29 cellular contexts compared by ENCODE assay signal in the genomic region with DNA sequence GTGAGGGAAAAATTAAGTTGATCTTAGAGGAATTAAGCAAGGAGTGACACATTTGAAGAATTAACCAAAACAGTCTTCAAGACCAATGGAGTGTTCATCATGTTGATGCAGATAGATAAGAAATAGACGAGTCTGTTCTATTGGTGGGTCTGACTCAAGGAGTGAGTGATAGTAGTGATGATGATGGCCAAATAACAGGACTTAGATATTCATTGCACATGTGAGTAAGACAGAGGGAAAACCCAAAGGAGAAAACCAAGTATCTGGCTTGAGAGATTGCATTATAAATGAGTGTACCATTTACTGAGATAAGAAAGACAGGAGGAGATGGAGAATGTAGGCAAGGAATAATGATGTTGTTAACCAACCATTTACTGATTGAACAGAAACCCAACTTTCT.
"Had no signal": no experiment of that assay in that cellular context is flagged by ENCODE, and none has a peak within 500 bp of the region (broad histone marks: within the 10 kb centered on the region; RNA-seq: fewer than 3 reads in every experiment).

No MANE protein-coding gene starts in this region.

- H3K4me1 ChIP-seq: adrenal gland, right lobe of liver, testis, transverse colon had no signal

- FAIRE-seq: frontal cortex, islet of Langerhans had no signal

- H3K36me3 ChIP-seq: adrenal gland, ascending aorta, esophagus squamous epithelium, ovary, right lobe of liver, transverse colon had no signal

- H3K36me3 Mint-ChIP-seq: activated naive CD8-positive, alpha-beta T cell treated with anti-CD3 and anti-CD28 coated beads for 36 hours; naive B cell had no signal

- H3K27me3 Mint-ChIP-seq: activated CD4-positive, alpha-beta T cell treated with anti-CD3 and anti-CD28 coated beads for 36 hours; activated naive CD8-positive, alpha-beta T cell treated with anti-CD3 and anti-CD28 coated beads for 36 hours; central memory CD8-positive, alpha-beta T cell; naive B cell had no signal

- DNase-seq: activated CD4-positive, alpha-beta T cell treated with anti-CD3 and anti-CD28 coated beads for 36 hours; activated CD4-positive, alpha-beta T cell treated with anti-CD3 and anti-CD28 coated beads, Interleukin-2, amount 50 U/mL, for 4 hours; activated CD4-positive, CD25-positive, alpha-beta regulatory T cell; activated effector memory CD4-positive, alpha-beta T cell treated with Interleukin-2 at 50 U/mL for 16 hours; activated naive CD4-positive, alpha-beta T cell treated with anti-CD3 and anti-CD28 coated beads for 36 hours; activated naive CD8-positive, alpha-beta T cell treated with anti-CD3 and anti-CD28 coated beads for 36 hours; activated T-cell treated with anti-CD3 and anti-CD28 coated beads for 4 hours; activated T-cell treated with anti-CD3 and anti-CD28 coated beads, Interleukin-2, amount 50 U/mL, for 72 hours; adrenal gland; esophagus squamous epithelium; left cardiac atrium; left ventricle myocardium superior; naive B cell; ovary; right lobe of liver; stimulated activated CD4-positive, alpha-beta T cell treated with anti-CD3 and anti-CD28 coated beads, Interleukin-12 subunit alpha, Interleukin-12 subunit beta, amount 100 ng/mL, for 4 hours; stimulated activated CD4-positive, alpha-beta T cell treated with anti-CD3 and anti-CD28 coated beads, Interleukin-4, amount 100 ng/mL, for 1 hour; stimulated activated naive CD8-positive, alpha-beta T cell treated with anti-CD3 and anti-CD28 coated beads, Interleukin-15, Interleukin-2, amounts not matched to agents 100 U/mL and 50 U/mL, for 24 hours; T-helper 2 cell; testis; transverse colon had no signal

- H3K4me3 Mint-ChIP-seq: activated CD4-positive, alpha-beta T cell treated with anti-CD3 and anti-CD28 coated beads for 36 hours; activated naive CD4-positive, alpha-beta T cell treated with anti-CD3 and anti-CD28 coated beads for 36 hours; activated naive CD8-positive, alpha-beta T cell treated with anti-CD3 and anti-CD28 coated beads for 36 hours; activated T-cell treated with anti-CD3 and anti-CD28 coated beads, Interleukin-2, amount 50 U/mL, for 72 hours; central memory CD8-positive, alpha-beta T cell; dendritic cell treated with granulocyte-macrophage colony-stimulating factor and Interleukin-4, amounts not matched to agents 40 ng/mL and 50 ng/mL, for 4 days; endodermal cell; naive B cell had no signal

- H3K9me3 Mint-ChIP-seq: activated naive CD8-positive, alpha-beta T cell treated with anti-CD3 and anti-CD28 coated beads for 36 hours; endodermal cell had no signal

- H3K27me3 ChIP-seq: adrenal gland, ascending aorta, esophagus squamous epithelium, ovary, right lobe of liver, testis, transverse colon had no signal

- H3K4me3 ChIP-seq: adrenal gland, ascending aorta, esophagus squamous epithelium, ovary, right lobe of liver, testis, transverse colon had no signal

- H3K9me3 ChIP-seq: adrenal gland, ascending aorta, esophagus squamous epithelium, ovary, right lobe of liver, testis, transverse colon had no signal

- H3K4me1 Mint-ChIP-seq: activated CD4-positive, alpha-beta T cell treated with anti-CD3 and anti-CD28 coated beads for 36 hours; activated naive CD8-positive, alpha-beta T cell treated with anti-CD3 and anti-CD28 coated beads for 36 hours; central memory CD8-positive, alpha-beta T cell; naive B cell had no signal

- H3K27ac Mint-ChIP-seq: activated CD4-positive, alpha-beta T cell treated with anti-CD3 and anti-CD28 coated beads for 36 hours; activated naive CD4-positive, alpha-beta T cell treated with anti-CD3 and anti-CD28 coated beads for 36 hours; activated naive CD8-positive, alpha-beta T cell treated with anti-CD3 and anti-CD28 coated beads for 36 hours; activated T-cell treated with anti-CD3 and anti-CD28 coated beads, Interleukin-2, amount 50 U/mL, for 72 hours; dendritic cell treated with granulocyte-macrophage colony-stimulating factor and Interleukin-4, amounts not matched to agents 40 ng/mL and 50 ng/mL, for 4 days; endodermal cell; naive B cell; progenitor cell of endocrine pancreas had no signal

- ATAC-seq: activated CD4-positive, alpha-beta T cell treated with anti-CD3 and anti-CD28 coated beads for 36 hours; activated T-cell treated with anti-CD3 and anti-CD28 coated beads, Interleukin-2, amount 50 U/mL, for 72 hours; left cardiac atrium; left ventricle myocardium superior; right lobe of liver; stimulated activated naive CD8-positive, alpha-beta T cell treated with anti-CD3 and anti-CD28 coated beads, Interleukin-15, Interleukin-2, amounts not matched to agents 100 U/mL and 50 U/mL, for 24 hours had no signal

- H3K27ac ChIP-seq: adrenal gland, ascending aorta, epithelial cell of prostate, esophagus squamous epithelium, ovary, right lobe of liver, testis, transverse colon had no signal
